ENCODE assay signal across 1 cellular context in genomic region chr7:421056-421991, GRCh38.
TF ChIP-seq lines count a peak whose summit lies in the region.

No MANE protein-coding gene starts in this region.

TF ChIP-seq in H1, 55 proteins besides CTCF, POLR2A, EP300 and RAD21:
- TF ChIP-seq, protein P1, sequence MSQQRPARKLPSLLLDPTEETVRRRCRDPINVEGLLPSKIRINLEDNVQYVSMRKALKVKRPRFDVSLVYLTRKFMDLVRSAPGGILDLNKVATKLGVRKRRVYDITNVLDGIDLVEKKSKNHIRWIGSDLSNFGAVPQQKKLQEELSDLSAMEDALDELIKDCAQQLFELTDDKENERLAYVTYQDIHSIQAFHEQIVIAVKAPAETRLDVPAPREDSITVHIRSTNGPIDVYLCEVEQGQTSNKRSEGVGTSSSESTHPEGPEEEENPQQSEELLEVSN (IDR thresholded peaks at IDR 0.05) = 0 out of 2 replicates have a peak, but pooled peaks have one; percentile 50
- TF ChIP-seq, protein P2, sequence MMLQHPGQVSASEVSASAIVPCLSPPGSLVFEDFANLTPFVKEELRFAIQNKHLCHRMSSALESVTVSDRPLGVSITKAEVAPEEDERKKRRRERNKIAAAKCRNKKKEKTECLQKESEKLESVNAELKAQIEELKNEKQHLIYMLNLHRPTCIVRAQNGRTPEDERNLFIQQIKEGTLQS (IDR thresholded peaks at IDR 0.05; ENCODE audit: insufficient read depth, low read depth, low read length) = no peak
- TF ChIP-seq CTBP2 (IDR thresholded peaks at IDR 0.05; ENCODE audit: borderline replicate concordance, insufficient read depth, insufficient read length, low read length) (no peak), MAX (IDR thresholded peaks at IDR 0.05) (peak; percentile 57; the same call in 1 of the 2 replicates), GABPA (IDR thresholded peaks at IDR 0.05; ENCODE audit: borderline replicate concordance, insufficient read depth, low read length) (0 out of 2 replicates have a peak, but pooled peaks have one; percentile 30)
